19 cellular contexts compared by ENCODE assay signal in the genomic region with DNA sequence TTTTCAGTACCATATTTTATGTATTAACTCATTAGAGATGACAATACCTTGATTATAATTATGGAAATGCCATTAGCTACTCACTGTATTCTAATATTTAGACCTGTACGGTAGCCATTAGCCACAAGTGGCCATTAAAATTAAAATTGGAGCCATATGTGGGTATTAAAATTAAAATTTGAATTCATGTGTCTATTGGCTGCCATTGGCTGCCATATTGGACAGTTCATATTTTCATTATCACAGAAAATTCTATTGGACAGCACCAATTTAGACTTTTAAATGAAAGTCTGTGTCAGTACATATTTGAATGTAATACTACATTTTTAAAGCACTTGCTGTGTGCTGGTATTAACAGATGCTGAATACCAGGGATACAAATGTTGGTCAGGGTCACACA. TPM values are rescaled to one million over a fixed set of nuclear protein-coding genes. Genes with fewer than 3 reads are reported as not detected.
A peak's percentile ranks its signal among the peaks of the same experiment; 100 is the strongest.
DNase-seq lines count a peak whose midpoint lies in the region; ATAC-seq, FAIRE-seq and TF ChIP-seq lines count a peak whose summit lies in the region.
"Had no signal": no experiment of that assay in that cellular context is flagged by ENCODE, and none has a peak within 500 bp of the region (broad histone marks: within the 10 kb centered on the region; RNA-seq: fewer than 3 reads in every experiment).

No MANE protein-coding gene starts in this region.

- no peak for TF ChIP-seq EP300 in A549 (IDR thresholded peaks at IDR 0.05)

- POLR2A ChIA-PET in A549 (lab: Yijun Ruan, JAX) = no interaction called here

- H3K27ac Mint-ChIP-seq in T-helper 17 cell = peak overlapping the region; percentile 94
- peak overlapping the region; percentile 55 to 98 (median 96) for H3K27ac Mint-ChIP-seq in immature natural killer cell

- no peak for TF ChIP-seq POLR2A in A549 (IDR thresholded peaks at IDR 0.05; ENCODE audit: low read length)

- H3K4me1 Mint-ChIP-seq in T-helper 17 cell = peaks cover 30% of the 10 kb centered on the region
- peaks cover 64 to 66% of the 10 kb centered on the region in 2 donors for H3K4me1 Mint-ChIP-seq in immature natural killer cell

- CTCF ChIA-PET in A549 (lab: Yijun Ruan, JAX) = no interaction called here

- peaks cover 0 to 18% (median 4%) of the 10 kb centered on the region in 11 experiments; a peak in 9 of 22 replicates for H3K36me3 ChIP-seq in BLaER1 treated with 17β-estradiol and CSF1 and Interleukin-3, amounts not matched to agents 10 nM and 100 nM
- H3K36me3 ChIP-seq: BE2C, lower lobe of right lung, Peyer's patch, tibial nerve, WERI-Rb-1 had no signal

- FAIRE-seq in A549 (lab: Jason Lieb, UNC) = no peak

- DNase-seq in A549 (ENCODE audit: low read depth in 1 of 2, low spot score in 1 of 2) (no peak), T-helper 17 cell (no peak), immature natural killer cell (no peak), germinal center (ENCODE audit: low spot score) (no peak), dedifferentiated amniotic fluid mesenchymal stem cell (ENCODE audit: extremely low spot score) (no peak)
- DNase-seq: BE2C; central memory CD4-positive, alpha-beta T cell; effector CD8-positive, alpha-beta T cell; H7; lower lobe of right lung; NCI-H1417; NCI-H2171 treated with DMSO at 0.1 percent for 48 hours; Peyer's patch; spleen; WERI-Rb-1 had no signal

- peaks cover 4 to 68% (median 34%) of the 10 kb centered on the region in 11 experiments; a peak in 16 of 22 replicates for H4K20me1 ChIP-seq in BLaER1 treated with 17β-estradiol and CSF1 and Interleukin-3, amounts not matched to agents 10 nM and 100 nM

- H3K36me3 Mint-ChIP-seq in T-helper 17 cell (ENCODE audit: low read depth) (peaks cover 5% of the 10 kb centered on the region), immature natural killer cell (no peaks in the 10 kb centered on the region)

- H3K4me3 Mint-ChIP-seq in T-helper 17 cell (no peak overlapping the region), immature natural killer cell (peak overlapping the region in 4 of 5 donors; percentile 11 to 96 (median 53))

- TF ChIP-seq RAD21 in A549 (conservative IDR thresholded peaks at IDR 0.05 in 1 of 2, IDR thresholded peaks at IDR 0.05 in 1 of 2) = no peak

- no peaks in the 10 kb centered on the region for H3K27me3 ChIP-seq in BLaER1 treated with 17β-estradiol and CSF1 and Interleukin-3, amounts not matched to agents 10 nM and 100 nM
- H3K27me3 ChIP-seq: BE2C, Peyer's patch, spleen, tibial nerve had no signal

- no peaks in the 10 kb centered on the region for H3K9me3 Mint-ChIP-seq in immature natural killer cell

- no peak for TF ChIP-seq CTCF in A549 (IDR thresholded peaks at IDR 0.05)

- 78% methylated on average over 1 of the region's 1 CpG for WGBS in A549 (ENCODE audit: missing lambda C conversion rate)

- H3K9me3 ChIP-seq in A549 (no peaks in the 10 kb centered on the region), T-helper 17 cell (ENCODE audit: control insufficient read depth, low read length, poor library complexity, severe bottlenecking) (no peaks in the 10 kb centered on the region)
- no peaks in the 10 kb centered on the region for H3K9me3 ChIP-seq in BLaER1 treated with 17β-estradiol and CSF1 and Interleukin-3, amounts not matched to agents 10 nM and 100 nM (replicated peaks in 1 of 11)
- H3K9me3 ChIP-seq: BE2C, lower lobe of right lung, Peyer's patch, spleen, tibial nerve had no signal

- H3K4me2 ChIP-seq in A549 = no peak overlapping the region
- H3K4me2 ChIP-seq in BLaER1 treated with 17β-estradiol and CSF1 and Interleukin-3, amounts not matched to agents 10 nM and 100 nM = peak overlapping the region in 6 of 11 experiments; percentile 74 to 98 (median 92); a peak in 10 of 22 replicates

- H3K27ac ChIP-seq in A549 = no peak overlapping the region
- no peak overlapping the region for H3K27ac ChIP-seq in BLaER1 treated with 17β-estradiol and CSF1 and Interleukin-3, amounts not matched to agents 10 nM and 100 nM
- H3K27ac ChIP-seq: WERI-Rb-1 had no signal

- ATAC-seq in A549 (no peak), T-helper 17 cell (no peak), GM21717 (IDR thresholded peaks at IDR 0.05; ENCODE audit: unreplicated experiment) (no peak)
- ATAC-seq: lower lobe of right lung had no signal

- no peak overlapping the region for H3K4me3 ChIP-seq in A549
- H3K4me3 ChIP-seq in BLaER1 treated with 17β-estradiol and CSF1 and Interleukin-3, amounts not matched to agents 10 nM and 100 nM = no peak overlapping the region
- H3K4me3 ChIP-seq: lower lobe of right lung, tibial nerve had no signal

- peaks cover 10% of the 10 kb centered on the region for H3K4me1 ChIP-seq in A549
- peaks cover 14 to 29% (median 20%) of the 10 kb centered on the region in 10 experiments for H3K4me1 ChIP-seq in BLaER1 treated with 17β-estradiol and CSF1 and Interleukin-3, amounts not matched to agents 10 nM and 100 nM

- no peak overlapping the region for H3K9ac ChIP-seq in BLaER1 treated with 17β-estradiol and CSF1 and Interleukin-3, amounts not matched to agents 10 nM and 100 nM

- H3K27me3 Mint-ChIP-seq in T-helper 17 cell (no peaks in the 10 kb centered on the region), immature natural killer cell (ENCODE audit: low read depth in 3 of 3) (peaks cover 5 to 19% (median 18%) of the 10 kb centered on the region in 3 donors)
- H3K27me3 Mint-ChIP-seq: progenitor cell of endocrine pancreas had no signal

TF ChIP-seq in A549, 52 proteins besides CTCF, POLR2A, EP300 and RAD21:
- TF ChIP-seq EHMT2 (IDR thresholded peaks at IDR 0.05; ENCODE audit: low read depth) = peak; percentile 66; the same call in 1 of the 2 replicates
- TF ChIP-seq RARB (CRISPR knock-in tag; IDR thresholded peaks at IDR 0.05) = no peak
- TF ChIP-seq HOXA7 (CRISPR knock-in tag; IDR thresholded peaks at IDR 0.05) = no peak
- TF ChIP-seq JUN (IDR thresholded peaks at IDR 0.05) = no peak
- TF ChIP-seq HOXB13 (CRISPR knock-in tag; IDR thresholded peaks at IDR 0.05; ENCODE audit: low read depth) = no peak

RNA-seq across cellular contexts. Expression of a gene that starts 3.0 kb away (rescaled TPM):
- polyA plus RNA-seq in A549 (2011; rRNA removed) (16.5 and 17.2 TPM in 2 replicates), A549 (2017; fragmentation: RNase III; extraction: RNeasy Plus Mini Kit Qiagen cat#74134 plus additional on column Dnase treatment) (9.1 to 10.1 TPM (median 10.0 TPM) in 3 replicates), immature natural killer cell (10 to 100 TPM; 21.8 to 85.1 (median 39.5) TPM)
- 2.3 and 2.6 TPM in 2 replicates for polyA plus RNA-seq in A549 (2012; cell fraction: cytosol; rRNA removed)
- 1.8 and 2.9 TPM in 2 replicates for polyA plus RNA-seq in A549 (2012; cell fraction: nucleus; rRNA removed)
- 11.2 and 13.3 TPM in 2 replicates for polyA minus RNA-seq in A549 (2011; rRNA and poly(A)+ RNA removed)
- total RNA-seq in T-helper 17 cell = 100 to 1,000 TPM; 121 to 145 TPM
